ENCODE assay signal across 10 cellular contexts in the genomic region with DNA sequence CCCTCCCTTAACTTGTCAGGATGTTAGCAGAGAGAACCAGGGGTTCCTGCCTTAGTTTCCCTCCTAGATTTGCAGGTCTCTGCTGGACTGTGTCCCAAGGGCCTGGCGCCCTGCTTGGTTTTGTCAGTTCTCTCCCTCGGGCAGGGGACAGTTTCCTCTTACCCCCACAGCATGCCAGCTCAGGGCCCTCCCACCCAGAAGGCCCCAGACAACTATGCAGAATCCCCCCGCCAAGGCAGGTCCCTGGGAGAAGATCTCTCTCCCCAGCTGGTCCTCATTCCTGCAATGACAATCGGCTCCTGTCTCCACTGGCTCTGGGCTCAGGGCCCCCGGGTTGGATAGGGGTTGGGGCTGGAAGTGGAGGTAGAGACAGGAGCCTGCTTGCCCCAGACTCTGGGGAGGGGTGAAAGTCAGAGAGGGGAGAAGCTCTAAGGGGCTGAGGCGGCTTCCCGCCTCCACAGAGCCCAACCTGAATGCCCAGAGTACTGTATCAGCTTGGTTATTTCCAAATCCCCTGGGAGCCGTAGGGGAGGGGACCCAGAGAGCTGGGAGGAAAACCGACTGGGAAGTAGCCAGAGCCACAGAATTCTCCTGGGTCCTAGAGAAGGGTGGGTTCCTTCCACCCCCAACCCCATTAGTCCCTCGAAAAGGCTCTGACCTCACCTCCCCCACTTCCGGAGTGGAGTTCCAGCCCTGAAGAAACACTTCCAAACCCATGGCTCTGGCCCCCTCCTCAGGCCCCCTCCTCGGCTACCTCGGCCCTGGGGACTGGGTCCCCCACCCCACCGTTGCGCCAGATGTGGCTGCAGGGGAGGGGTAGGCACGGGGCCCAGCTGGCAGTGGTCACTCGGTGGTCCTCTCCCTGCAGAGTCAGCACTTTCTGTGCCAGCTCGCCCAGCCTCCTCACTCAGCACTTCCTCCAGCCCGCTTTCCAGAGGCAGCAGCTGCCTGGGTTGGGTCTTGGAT. TPM values are rescaled to one million over a fixed set of nuclear protein-coding genes. Genes with fewer than 3 reads are reported as not detected.
DNase-seq lines count a peak whose midpoint lies in the region; ATAC-seq and TF ChIP-seq lines count a peak whose summit lies in the region.
"Had no signal": no experiment of that assay in that cellular context is flagged by ENCODE, and none has a peak within 500 bp of the region (broad histone marks: within the 10 kb centered on the region; RNA-seq: fewer than 3 reads in every experiment).

No MANE protein-coding gene starts in this region.

- intact Hi-C loops in transverse colon (cut with DNase I; ENCODE audit: low total_unique reads) = no loop called here

- no peak overlapping the region for H3K4me3 Mint-ChIP-seq in activated T-cell treated with anti-CD3 and anti-CD28 coated beads, Interleukin-2, amount 50 U/mL, for 24 hours

- H3K27me3 Mint-ChIP-seq in activated T-cell treated with anti-CD3 and anti-CD28 coated beads, Interleukin-2, amount 50 U/mL, for 24 hours = no peaks in the 10 kb centered on the region
- H3K27me3 Mint-ChIP-seq: CD8-positive, alpha-beta memory T cell had no signal

- no peak for DNase-seq in activated T-cell treated with anti-CD3 and anti-CD28 coated beads, Interleukin-2, amount 50 U/mL, for 24 hours
- no peak for DNase-seq in activated T-cell treated with anti-CD3 and anti-CD28 coated beads, Interleukin-2, amount 50 U/mL, for 1 hour
- DNase-seq in adipocyte (ENCODE audit: low read depth) (peak; percentile 77), transverse colon (no peak)
- DNase-seq in stimulated activated CD4-positive, alpha-beta T cell treated with anti-CD3 and anti-CD28 coated beads, Interleukin-2, amount 100 ng/mL, for 24 hours = no peak
- DNase-seq: CD8-positive, alpha-beta memory T cell had no signal

- in situ Hi-C loops in transverse colon (cut with MboI; ENCODE audit: low pct_ligation_motif_present in 1 of 4, low pct_unique_long_range_greater_than_20kb in 1 of 4, low sequenced_read_pairs in 3 of 4) = no loop called here

- peak overlapping the region; percentile 66 for H3K27ac Mint-ChIP-seq in activated T-cell treated with anti-CD3 and anti-CD28 coated beads, Interleukin-2, amount 50 U/mL, for 24 hours

- H3K36me3 ChIP-seq in adipocyte (ENCODE audit: control insufficient read depth, insufficient read depth, low read length, severe bottlenecking) = no peaks in the 10 kb centered on the region
- H3K36me3 ChIP-seq in transverse colon = no peaks in the 10 kb centered on the region

- H3K27ac ChIP-seq in transverse colon = peak overlapping the region; percentile 71 to 92 (median 78)

- peaks cover 24% of the 10 kb centered on the region for H3K36me3 Mint-ChIP-seq in activated T-cell treated with anti-CD3 and anti-CD28 coated beads, Interleukin-2, amount 50 U/mL, for 24 hours (ENCODE audit: low read depth)

- H3K9me3 ChIP-seq in adipocyte (ENCODE audit: control insufficient read depth, low read length) = no peaks in the 10 kb centered on the region
- H3K9me3 ChIP-seq in iPS-18c (ENCODE audit: control insufficient read depth, insufficient read depth, low read length) = peaks cover 2% of the 10 kb centered on the region
- H3K9me3 ChIP-seq in transverse colon = no peaks in the 10 kb centered on the region

- H3K4me3 ChIP-seq in adipocyte (ENCODE audit: low read length) (peak overlapping the region; percentile 31), iPS-18c (ENCODE audit: insufficient read depth, low read depth, low read length) (peak overlapping the region; percentile 17; the same call in 1 of the 2 replicates), transverse colon (no peak overlapping the region)

- no peak for TF ChIP-seq EP300 in transverse colon (IDR thresholded peaks at IDR 0.05; ENCODE audit: low read depth)

- no peak for TF ChIP-seq CTCF in transverse colon (IDR thresholded peaks at IDR 0.05)

- WGBS in transverse colon (ENCODE audit: low coverage in 1 of 2), 2 donors = 30 to 51% methylated on average over 6 to 19 of the region's 19 CpGs

- H3K4me1 ChIP-seq in adipocyte (ENCODE audit: control insufficient read depth, insufficient read depth, low read length) = peaks cover 40% of the 10 kb centered on the region
- H3K4me1 ChIP-seq in transverse colon = peaks cover 19 to 59% (median 44%) of the 10 kb centered on the region in 4 donors

- no peak for TF ChIP-seq POLR2A in transverse colon (IDR thresholded peaks at IDR 0.05)

- peaks cover 12% of the 10 kb centered on the region for H3K9me3 Mint-ChIP-seq in activated T-cell treated with anti-CD3 and anti-CD28 coated beads, Interleukin-2, amount 50 U/mL, for 24 hours

- peaks cover 52% of the 10 kb centered on the region for H3K4me1 Mint-ChIP-seq in activated T-cell treated with anti-CD3 and anti-CD28 coated beads, Interleukin-2, amount 50 U/mL, for 24 hours (ENCODE audit: low read depth)

- H3K9ac ChIP-seq in adipocyte (ENCODE audit: low read length) = peak overlapping the region; percentile 85

- ATAC-seq in GM19328 (IDR thresholded peaks at IDR 0.05; ENCODE audit: unreplicated experiment) = no peak
- ATAC-seq in HG03520 (IDR thresholded peaks at IDR 0.05; ENCODE audit: unreplicated experiment) = no peak

- no peaks in the 10 kb centered on the region for H3K27me3 ChIP-seq in adipocyte (replicated peaks; ENCODE audit: control insufficient read depth, insufficient read depth, low read length)
- peaks cover 10% of the 10 kb centered on the region for H3K27me3 ChIP-seq in transverse colon

RNA-seq across cellular contexts. Expression of a gene that starts 3.8 kb away (rescaled TPM):
- 1 to 10 TPM in 3 of 4 donors, not detected in 1; 1.8 to 6.8 (median 1.9) TPM for total RNA-seq in transverse colon

RNA-seq across cellular contexts. Expression of a gene that starts 49.1 kb away (rescaled TPM):
- total RNA-seq in transverse colon = not detected
- total RNA-seq: CD8-positive, alpha-beta memory T cell; temporal lobe had no signal

Comparison
In these comparisons a context has a peak if more than half of its experiments do, and no peak if none do; other contexts are left out.
1. H3K4me3 ChIP-seq: peak in adipocyte (single experiment) and iPS-18c (single experiment); none in transverse colon (0 of 4).